Comparison of ENCODE assay signal across 12 cellular contexts in genomic region chr3:136277634-136278033, GRCh38. TPM values are rescaled to one million over a fixed set of nuclear protein-coding genes. Genes with fewer than 3 reads are reported as not detected.
DNase-seq lines count a peak whose midpoint lies in the region; ATAC-seq and TF ChIP-seq lines count a peak whose summit lies in the region.
"Had no signal": no experiment of that assay in that cellular context is flagged by ENCODE, and none has a peak within 500 bp of the region (broad histone marks: within the 10 kb centered on the region; RNA-seq: fewer than 3 reads in every experiment).

No MANE protein-coding gene starts in this region.

- H3K4me3 ChIP-seq in neural progenitor cell = no peak overlapping the region
- H3K4me3 ChIP-seq: suprapubic skin had no signal

- H3K79me2 ChIP-seq in neural progenitor cell (ENCODE audit: low read depth) = peaks cover 58% of the 10 kb centered on the region

- peaks cover 20% of the 10 kb centered on the region for H3K36me3 ChIP-seq in neural progenitor cell

- no peak overlapping the region for H2AFZ ChIP-seq in neural progenitor cell (replicated peaks)

- DNase-seq in ELF-1 (ENCODE audit: low read depth, low spot score) (peak; percentile 92), NCI-H146 treated with DMSO at 0.1 percent for 48 hours (lab: John Stamatoyannopoulos, UW; ENCODE audit: unreplicated experiment) (peak; percentile 98), RPMI7951 (ENCODE audit: low read depth) (peak; percentile 21), neural progenitor cell (ENCODE audit: low spot score) (peak; percentile 12)
- no peak for DNase-seq in activated CD8-positive, alpha-beta memory T cell treated with anti-CD3 and anti-CD28 coated beads for 24 hours
- DNase-seq: activated CD4-positive, alpha-beta T cell treated with anti-CD3 and anti-CD28 coated beads for 36 hours; activated effector memory CD4-positive, alpha-beta T cell treated with Interleukin-2 at 50 U/mL for 16 hours; CD4-positive, alpha-beta T cell had no signal

- H3F3A ChIP-seq in neural progenitor cell (ENCODE audit: low read depth) = peaks cover 9% of the 10 kb centered on the region

- no peak overlapping the region for H3K4me3 Mint-ChIP-seq in neural progenitor cell
- H3K4me3 Mint-ChIP-seq: activated CD4-positive, alpha-beta T cell treated with anti-CD3 and anti-CD28 coated beads for 36 hours; CD4-positive, alpha-beta T cell; nephron progenitor cell had no signal

- H4K20me1 ChIP-seq in neural progenitor cell (ENCODE audit: low read depth) = no peaks in the 10 kb centered on the region

- no peak overlapping the region for H3K4me2 ChIP-seq in neural progenitor cell

- H3K27ac ChIP-seq in neural progenitor cell = no peak overlapping the region
- H3K27ac ChIP-seq: suprapubic skin had no signal

- no peaks in the 10 kb centered on the region for H3K4me1 Mint-ChIP-seq in neural progenitor cell
- H3K4me1 Mint-ChIP-seq: nephron progenitor cell had no signal

- no peak for TF ChIP-seq CTCF in neural progenitor cell (IDR thresholded peaks at IDR 0.05)

- H3K9ac ChIP-seq in neural progenitor cell = no peak overlapping the region

- peaks cover 23% of the 10 kb centered on the region for H3K9me3 ChIP-seq in neural progenitor cell (ENCODE audit: low read depth)

- no peaks in the 10 kb centered on the region for H3K4me1 ChIP-seq in neural progenitor cell
- H3K4me1 ChIP-seq: suprapubic skin had no signal

- H3K27me3 Mint-ChIP-seq in neural progenitor cell (ENCODE audit: insufficient read depth, low read depth) = no peaks in the 10 kb centered on the region
- H3K27me3 Mint-ChIP-seq: activated CD4-positive, alpha-beta T cell treated with anti-CD3 and anti-CD28 coated beads for 36 hours; CD4-positive, alpha-beta T cell had no signal

- no peak overlapping the region for H3K27ac Mint-ChIP-seq in neural progenitor cell
- H3K27ac Mint-ChIP-seq: activated CD4-positive, alpha-beta T cell treated with anti-CD3 and anti-CD28 coated beads for 36 hours; CD4-positive, alpha-beta T cell; nephron progenitor cell had no signal

- ATAC-seq in GM21825 (IDR thresholded peaks at IDR 0.05; ENCODE audit: unreplicated experiment) = no peak
- no peak for ATAC-seq in HG02571 (IDR thresholded peaks at IDR 0.05; ENCODE audit: unreplicated experiment)
- ATAC-seq: activated CD4-positive, alpha-beta T cell treated with anti-CD3 and anti-CD28 coated beads for 36 hours had no signal

- peaks cover 39% of the 10 kb centered on the region for H3K9me3 Mint-ChIP-seq in neural progenitor cell

- peaks cover 66% of the 10 kb centered on the region for H3K36me3 Mint-ChIP-seq in neural progenitor cell

- no peaks in the 10 kb centered on the region for H3K27me3 ChIP-seq in neural progenitor cell
- H3K27me3 ChIP-seq: suprapubic skin had no signal

RNA-seq across cellular contexts. Expression of gene PCCB, which starts 27.5 kb away (rescaled TPM):
- 30.8 and 38.6 TPM in 2 replicates for total RNA-seq in RPMI7951 (2014; rRNA removed; shearing (Covaris generic))
- total RNA-seq in neural progenitor cell (ENCODE audit: low replicate concordance) = 83.4 and 99.2 TPM in 2 replicates
